Comparison of ENCODE assay signal across 8 cellular contexts in the genomic region with DNA sequence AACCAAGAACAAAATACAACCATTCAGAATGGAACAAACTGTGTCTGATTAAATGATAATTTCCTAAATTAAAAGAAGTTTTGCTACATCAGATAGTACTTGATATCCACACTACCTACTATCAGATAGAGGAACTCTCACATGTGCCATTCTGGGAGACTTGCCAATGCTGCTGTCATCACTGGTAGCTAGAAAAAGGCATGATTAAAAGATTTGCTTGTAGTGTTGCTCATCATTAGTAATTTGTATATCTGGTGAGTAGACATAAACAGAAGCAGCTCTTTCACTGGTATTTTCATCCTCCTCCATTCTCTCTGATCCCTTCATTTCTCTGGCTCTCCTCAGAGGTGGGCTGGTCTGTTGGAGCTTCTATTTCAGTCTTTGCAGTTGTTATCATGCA. TPM values are rescaled to one million over a fixed set of nuclear protein-coding genes. Genes with fewer than 3 reads are reported as not detected.
DNase-seq lines count a peak whose midpoint lies in the region; ATAC-seq and TF ChIP-seq lines count a peak whose summit lies in the region.

No MANE protein-coding gene starts in this region.

- no peak overlapping the region for H3K4me3 ChIP-seq in astrocyte of the spinal cord (ENCODE audit: low read depth, low read length)

- CTCF ChIA-PET in HEK293T (lab: Yijun Ruan, JAX), result no interaction called here

- POLR2A ChIA-PET in HEK293T (lab: Yijun Ruan, JAX), result interaction anchor here (0.8 kb wide), 1 partner anchor 9 kb away, joined by 3 read pairs; no protein-coding TSS in a partner anchor

- no peak for ATAC-seq in GM21381 (IDR thresholded peaks at IDR 0.05; ENCODE audit: unreplicated experiment)

- no peak for TF ChIP-seq CTCF in astrocyte of the spinal cord (IDR thresholded peaks at IDR 0.05; ENCODE audit: low read depth, low read length)

- peak; percentile 9 for DNase-seq in COLO668 (lab: John Stamatoyannopoulos, UW; ENCODE audit: unreplicated experiment)
- peak; percentile 90 for DNase-seq in M059J (ENCODE audit: low read depth)
- peak; percentile 73 for DNase-seq in astrocyte of the spinal cord (ENCODE audit: low read depth, low spot score)
- DNase-seq in mucosa of gallbladder (ENCODE audit: low spot score), result peak; percentile 72
- no peak for DNase-seq in NCI-H510A (lab: John Stamatoyannopoulos, UW)
- DNase-seq in activated CD4-positive, CD25-positive, alpha-beta regulatory T cell (lab: John Stamatoyannopoulos, UW), result no peak
- no peak for DNase-seq in HEK293T (ENCODE audit: extremely low spot score)

- in situ Hi-C loops in astrocyte of the spinal cord (cut with HindIII; ENCODE audit: low sequenced_read_pairs), result no loop called here

TF ChIP-seq in HEK293T, 16 proteins besides CTCF, POLR2A, EP300 and RAD21:
- TF ChIP-seq CTBP1 (IDR thresholded peaks at IDR 0.05; ENCODE audit: borderline replicate concordance), result no peak
- no peak for TF ChIP-seq LEF1 (IDR thresholded peaks at IDR 0.05; ENCODE audit: borderline replicate concordance)
- no peak for TF ChIP-seq SUZ12 (IDR thresholded peaks at IDR 0.05)
- TF ChIP-seq FOXA1 (IDR thresholded peaks at IDR 0.05), result no peak
- no peak for TF ChIP-seq ZNF384 (IDR thresholded peaks at IDR 0.05)
- TF ChIP-seq ARNT (IDR thresholded peaks at IDR 0.05), result no peak
- no peak for TF ChIP-seq ELF4 (IDR thresholded peaks at IDR 0.05)
- TF ChIP-seq, protein P1, sequence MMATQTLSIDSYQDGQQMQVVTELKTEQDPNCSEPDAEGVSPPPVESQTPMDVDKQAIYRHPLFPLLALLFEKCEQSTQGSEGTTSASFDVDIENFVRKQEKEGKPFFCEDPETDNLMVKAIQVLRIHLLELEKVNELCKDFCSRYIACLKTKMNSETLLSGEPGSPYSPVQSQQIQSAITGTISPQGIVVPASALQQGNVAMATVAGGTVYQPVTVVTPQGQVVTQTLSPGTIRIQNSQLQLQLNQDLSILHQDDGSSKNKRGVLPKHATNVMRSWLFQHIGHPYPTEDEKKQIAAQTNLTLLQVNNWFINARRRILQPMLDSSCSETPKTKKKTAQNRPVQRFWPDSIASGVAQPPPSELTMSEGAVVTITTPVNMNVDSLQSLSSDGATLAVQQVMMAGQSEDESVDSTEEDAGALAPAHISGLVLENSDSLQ (IDR thresholded peaks at IDR 0.05), result no peak
- TF ChIP-seq BHLHE40 (IDR thresholded peaks at IDR 0.05; ENCODE audit: borderline replicate concordance), result no peak
- no peak for TF ChIP-seq FOXM1 (IDR thresholded peaks at IDR 0.05; ENCODE audit: borderline replicate concordance)
- no peak for TF ChIP-seq L3MBTL2 (conservative IDR thresholded peaks at IDR 0.05)
- no peak for TF ChIP-seq NFRKB (IDR thresholded peaks at IDR 0.05)
- TF ChIP-seq TARDBP (IDR thresholded peaks at IDR 0.05), result no peak
- TF ChIP-seq SP1 (IDR thresholded peaks at IDR 0.05), result no peak
- TF ChIP-seq FOXK2 (IDR thresholded peaks at IDR 0.05), result no peak
- no peak for TF ChIP-seq HDGF (IDR thresholded peaks at IDR 0.05; ENCODE audit: borderline replicate concordance)

RNA-seq across cellular contexts. Expression of a gene that starts 56.0 kb away (rescaled TPM):
- total RNA-seq in M059J (2014; rRNA removed; shearing (Covaris generic)), result 1.1 and 3.4 TPM in 2 replicates
- total RNA-seq in mucosa of gallbladder, result 93.2 TPM

Comparison
In these comparisons a context has a peak if more than half of its experiments do, and no peak if none do; other contexts are left out.
1. DNase-seq: peak in COLO668 (single experiment), M059J (single experiment), astrocyte of the spinal cord (single experiment) and mucosa of gallbladder (single experiment); none in NCI-H510A (single experiment), activated CD4-positive, CD25-positive, alpha-beta regulatory T cell (0 of 4) and HEK293T (single experiment).
2. RNA of a gene that starts 56.0 kb away (total RNA-seq): 93.2 TPM in mucosa of gallbladder (single experiment); 1.1 to 3.4 TPM in M059J; every median in the first group is over 10 times any median in the second.